21 cellular contexts compared by ENCODE assay signal in genomic region chr15:78110916-78111475, GRCh38. TPM values are rescaled to one million over a fixed set of nuclear protein-coding genes. Genes with fewer than 3 reads are reported as not detected.
DNase-seq lines count a peak whose midpoint lies in the region; ATAC-seq and TF ChIP-seq lines count a peak whose summit lies in the region.
"Had no signal": no experiment of that assay in that cellular context is flagged by ENCODE, and none has a peak within 500 bp of the region (broad histone marks: within the 10 kb centered on the region; RNA-seq: fewer than 3 reads in every experiment).

No MANE protein-coding gene starts in this region.

- no peak overlapping the region for H4K8ac ChIP-seq in mesenchymal stem cell (ENCODE audit: low read length)

- peaks cover 26% of the 10 kb centered on the region for H3K4me1 Mint-ChIP-seq in central memory CD8-positive, alpha-beta T cell

- H3K27ac ChIP-seq in RWPE2 (ENCODE audit: poor library complexity, severe bottlenecking) = no peak overlapping the region
- H3K27ac ChIP-seq in mesenchymal stem cell (ENCODE audit: low read length, poor library complexity, severe bottlenecking) = no peak overlapping the region
- no peak overlapping the region for H3K27ac ChIP-seq in transverse colon
- H3K27ac ChIP-seq in PC-3 (ENCODE audit: low read length) = no peak overlapping the region
- H3K27ac ChIP-seq: GM23248 had no signal

- TF ChIP-seq EP300 in transverse colon (IDR thresholded peaks at IDR 0.05; ENCODE audit: low read depth) = no peak

- H3K79me2 ChIP-seq in PC-3 (ENCODE audit: low read length) = no peaks in the 10 kb centered on the region

- no peaks in the 10 kb centered on the region for H3F3A ChIP-seq in PC-3 (ENCODE audit: low read length, unreplicated experiment)

- 93% methylated on average over 10 of the region's 10 CpGs for WGBS in mesenchymal stem cell
- WGBS in transverse colon (ENCODE audit: low coverage in 1 of 2), 2 donors = 90% methylated on average over 10 of the region's 10 CpGs; no CpG with 5 or more reads in 1 of the 2 donors

- H3K4me1 ChIP-seq in RWPE2 (ENCODE audit: insufficient read depth, poor library complexity, severe bottlenecking) (no peaks in the 10 kb centered on the region), mesenchymal stem cell (ENCODE audit: control insufficient read depth, insufficient read depth, low read depth, low read length) (peaks cover 17% of the 10 kb centered on the region), transverse colon (peaks cover 0 to 6% (median 1%) of the 10 kb centered on the region in 4 donors), PC-3 (ENCODE audit: insufficient read depth, low read length) (no peaks in the 10 kb centered on the region)
- H3K4me1 ChIP-seq: BE2C had no signal

- H4K91ac ChIP-seq in mesenchymal stem cell (ENCODE audit: low read length) = no peak overlapping the region

- no peak overlapping the region for H3K23ac ChIP-seq in mesenchymal stem cell (ENCODE audit: low read length in 2 of 2)

- CTCF ChIA-PET in PC-3 (lab: Charles Lee) = no interaction called here

- H3K4ac ChIP-seq in mesenchymal stem cell (ENCODE audit: low read depth in 1 of 2, low read length in 2 of 2) = no peak overlapping the region

- peak overlapping the region; percentile 57 for H2AK5ac ChIP-seq in mesenchymal stem cell (ENCODE audit: low read length, severe bottlenecking)

- H3K36me3 Mint-ChIP-seq in central memory CD8-positive, alpha-beta T cell (ENCODE audit: insufficient read depth) = peaks cover 4% of the 10 kb centered on the region
- H3K36me3 Mint-ChIP-seq: CD4-positive, CD25-positive, alpha-beta regulatory T cell; CD8-positive, alpha-beta memory T cell had no signal

- H3K27me3 ChIP-seq in RWPE2 (ENCODE audit: insufficient read depth, poor library complexity, severe bottlenecking) (no peaks in the 10 kb centered on the region), mesenchymal stem cell (ENCODE audit: control insufficient read depth in 1 of 2, insufficient read depth in 1 of 2, low read length in 2 of 2) (peaks cover 0 to 14% of the 10 kb centered on the region in 2 experiments), transverse colon (no peaks in the 10 kb centered on the region), PC-3 (ENCODE audit: low read length) (no peaks in the 10 kb centered on the region)
- H3K27me3 ChIP-seq: BE2C had no signal

- ATAC-seq in RWPE2 (ENCODE audit: low read depth) = no peak
- ATAC-seq in central memory CD8-positive, alpha-beta T cell (replicated peaks; ENCODE audit: extremely low read depth, poor library complexity, severe bottlenecking) = no peak
- ATAC-seq in Right ventricle myocardium inferior = no peak
- ATAC-seq in PC-3 = no peak

- no peak overlapping the region for H2BK120ac ChIP-seq in mesenchymal stem cell (ENCODE audit: low read depth, low read length)

- H3K4me3 ChIP-seq in RWPE2 (ENCODE audit: severe bottlenecking) (no peak overlapping the region), mesenchymal stem cell (ENCODE audit: insufficient read depth in 1 of 2, low read depth in 1 of 2, low read length in 2 of 2) (no peak overlapping the region), transverse colon (no peak overlapping the region), PC-3 (ENCODE audit: low read length) (no peak overlapping the region)
- H3K4me3 ChIP-seq: GM23248, HAP-1 had no signal

- H3K27me3 Mint-ChIP-seq in central memory CD8-positive, alpha-beta T cell = no peaks in the 10 kb centered on the region

- H3K79me1 ChIP-seq in mesenchymal stem cell (replicated peaks; ENCODE audit: low read length, poor library complexity, severe bottlenecking) = no peaks in the 10 kb centered on the region

- H2BK5ac ChIP-seq in mesenchymal stem cell (ENCODE audit: low read depth, low read length, poor library complexity, severe bottlenecking) = no peak overlapping the region

- no peak for TF ChIP-seq POLR2A in transverse colon (IDR thresholded peaks at IDR 0.05)

- H2AFZ ChIP-seq in mesenchymal stem cell (ENCODE audit: low read depth, low read length) (no peak overlapping the region), PC-3 (ENCODE audit: low read length) (no peak overlapping the region)
- H2AFZ ChIP-seq: GM23248 had no signal

- no peak overlapping the region for H3K18ac ChIP-seq in mesenchymal stem cell (ENCODE audit: low read depth in 1 of 2, low read length in 2 of 2)

- peak; percentile 29 for DNase-seq in RWPE2 (ENCODE audit: low spot score)
- no peak for DNase-seq in central memory CD8-positive, alpha-beta T cell (ENCODE audit: low spot score in 2 of 2)
- DNase-seq in mesenchymal stem cell = no peak
- DNase-seq in transverse colon = peak; percentile 5
- DNase-seq in Right ventricle myocardium inferior (ENCODE audit: missing footprints) = no peak
- no peak for DNase-seq in PC-3
- DNase-seq in UCSD-AML1 (lab: John Stamatoyannopoulos, UW; ENCODE audit: unreplicated experiment) = no peak
- DNase-seq: BE2C; C1 segment of cervical spinal cord; CD4-positive, CD25-positive, alpha-beta regulatory T cell; COR-L47; DMS 273 treated with DMSO at 0.1 percent for 48 hours; DMS53; DND-41; EL; GM23248 had no signal

- H2BK12ac ChIP-seq in mesenchymal stem cell (ENCODE audit: low read length in 2 of 2) = no peak overlapping the region

- H3K9me3 Mint-ChIP-seq in central memory CD8-positive, alpha-beta T cell = no peaks in the 10 kb centered on the region
- H3K9me3 Mint-ChIP-seq: CD4-positive, CD25-positive, alpha-beta regulatory T cell; CD8-positive, alpha-beta memory T cell had no signal

- H3K4me2 ChIP-seq in mesenchymal stem cell (ENCODE audit: low read length, poor library complexity, severe bottlenecking) = no peak overlapping the region
- no peak overlapping the region for H3K4me2 ChIP-seq in PC-3 (ENCODE audit: low read length)

- TF ChIP-seq CTCF in RWPE2 (IDR thresholded peaks at IDR 0.05; ENCODE audit: poor library complexity, severe bottlenecking) (no peak), transverse colon (IDR thresholded peaks at IDR 0.05) (no peak), PC-3 (conservative IDR thresholded peaks at IDR 0.05; ENCODE audit: low read depth, low read length) (no peak)

- H3K27ac Mint-ChIP-seq in central memory CD8-positive, alpha-beta T cell (ENCODE audit: low read depth) = peak overlapping the region; percentile 52
- H3K27ac Mint-ChIP-seq: CD4-positive, CD25-positive, alpha-beta regulatory T cell had no signal

- H2BK15ac ChIP-seq in mesenchymal stem cell (ENCODE audit: low read depth, poor library complexity, severe bottlenecking) = no peak overlapping the region

- no peak overlapping the region for H3K4me3 Mint-ChIP-seq in central memory CD8-positive, alpha-beta T cell
- H3K4me3 Mint-ChIP-seq: CD4-positive, CD25-positive, alpha-beta regulatory T cell; CD8-positive, alpha-beta memory T cell had no signal

- no peak overlapping the region for H3K9ac ChIP-seq in mesenchymal stem cell (ENCODE audit: low read length)
- H3K9ac ChIP-seq in PC-3 (ENCODE audit: low read length) = no peak overlapping the region
- H3K9ac ChIP-seq: GM23248 had no signal

- intact Hi-C loops in transverse colon (cut with DNase I; ENCODE audit: low total_unique reads) (loop anchor here (5.0 kb wide), 1 partner anchor 131 kb away; no protein-coding TSS in a partner anchor), Right ventricle myocardium inferior (cut with DNase I) (no loop called here), PC-3 (cut with micrococcal nuclease) (loop anchor here (5.0 kb wide), 1 partner anchor 306 kb away; no protein-coding TSS in a partner anchor)

- no peaks in the 10 kb centered on the region for H4K20me1 ChIP-seq in PC-3 (ENCODE audit: low read length)

- no peak overlapping the region for H3K14ac ChIP-seq in mesenchymal stem cell (ENCODE audit: low read length in 2 of 2)

- no peaks in the 10 kb centered on the region for H3K36me3 ChIP-seq in RWPE2 (ENCODE audit: low read depth)
- H3K36me3 ChIP-seq in mesenchymal stem cell (ENCODE audit: control insufficient read depth in 1 of 2, insufficient read depth in 2 of 2, low read depth in 1 of 2, low read length in 2 of 2) = peaks cover 0 to 6% of the 10 kb centered on the region in 2 experiments
- H3K36me3 ChIP-seq in transverse colon = no peaks in the 10 kb centered on the region
- H3K36me3 ChIP-seq in PC-3 (ENCODE audit: low read depth, low read length) = no peaks in the 10 kb centered on the region
- H3K36me3 ChIP-seq: BE2C, HAP-1 had no signal

- in situ Hi-C loops in transverse colon (cut with MboI; ENCODE audit: low pct_ligation_motif_present in 1 of 4, low pct_unique_long_range_greater_than_20kb in 1 of 4, low sequenced_read_pairs in 3 of 4) = loop anchor here (5.0 to 25.0 kb wide), 4 partner anchors 84 to 126 kb away; partner anchors contain the start of gene ACSBG1 (in 1 of the 4)

- POLR2A ChIA-PET in PC-3 (lab: Charles Lee; ENCODE audit: unreplicated experiment) = no interaction called here

- no TSS peak for BruUV-seq in PC-3 (replicated peaks; lab: Mats Ljungman, UMichigan)

- H3K9me2 ChIP-seq in PC-3 (replicated peaks; ENCODE audit: low read length) = no peaks in the 10 kb centered on the region

- H3K9me3 ChIP-seq in RWPE2 (ENCODE audit: severe bottlenecking) (no peaks in the 10 kb centered on the region), mesenchymal stem cell (ENCODE audit: control insufficient read depth, low read length) (no peaks in the 10 kb centered on the region), transverse colon (no peaks in the 10 kb centered on the region), PC-3 (ENCODE audit: low read length) (no peaks in the 10 kb centered on the region)
- H3K9me3 ChIP-seq: BE2C, HAP-1 had no signal

RNA-seq across cellular contexts. Expression of gene SH2D7, which starts 18.6 kb away (rescaled TPM):
- polyA plus RNA-seq in mesenchymal stem cell (2013, experiment 1 of 2) = 0.01 TPM
- polyA plus RNA-seq in mesenchymal stem cell (2013, experiment 2 of 2) = 0.01 TPM
- total RNA-seq in transverse colon = 1 to 10 TPM in 3 of 4 donors, not detected in 1; 6.0 to 9.7 (median 9.3) TPM
- not detected for total RNA-seq in Right ventricle myocardium inferior
- total RNA-seq in PC-3 (2014; rRNA removed) = not detected in 2 replicates
- total RNA-seq: A172; CD4-positive, CD25-positive, alpha-beta regulatory T cell; CD8-positive, alpha-beta memory T cell; G401; GM23248; H4 had no signal
- polyA plus RNA-seq: CD8-positive, alpha-beta memory T cell; GM23248 had no signal

RNA-seq across cellular contexts. Expression of gene CIB2, which starts 20.2 kb away (rescaled TPM):
- 23.7 TPM for polyA plus RNA-seq in mesenchymal stem cell (2013, experiment 1 of 2)
- polyA plus RNA-seq in mesenchymal stem cell (2013, experiment 2 of 2) = 21.9 TPM
- total RNA-seq in transverse colon = 10 to 100 TPM in 2 of 4 donors, 1 to 10 TPM in 2; 8.4 to 19.5 (median 9.5) TPM
- total RNA-seq in Right ventricle myocardium inferior = 21.2 TPM
- total RNA-seq in PC-3 (2014; rRNA removed) = 7.3 and 10.4 TPM in 2 replicates

RNA-seq across cellular contexts. Expression of gene TBC1D2B, which starts 33.5 kb away (rescaled TPM):
- 43.1 TPM for polyA plus RNA-seq in mesenchymal stem cell (2013, experiment 1 of 2)
- polyA plus RNA-seq in mesenchymal stem cell (2013, experiment 2 of 2) = 41.2 TPM
- total RNA-seq in transverse colon (10 to 100 TPM; 40.4 to 62.6 (median 53.8) TPM), Right ventricle myocardium inferior (12.2 TPM), PC-3 (2014; rRNA removed) (12.6 and 19.0 TPM in 2 replicates)

RNA-seq across cellular contexts. Expression of gene IDH3A, which starts 38.2 kb away (rescaled TPM):
- 17.7 TPM for polyA plus RNA-seq in mesenchymal stem cell (2013, experiment 1 of 2)
- 19.5 TPM for polyA plus RNA-seq in mesenchymal stem cell (2013, experiment 2 of 2)
- total RNA-seq in transverse colon = 100 to 1,000 TPM; 149 to 369 (median 166) TPM
- 425 TPM for total RNA-seq in Right ventricle myocardium inferior
- total RNA-seq in PC-3 (2014; rRNA removed) = 55.0 and 78.8 TPM in 2 replicates

Comparison
In these comparisons a context has a peak if more than half of its experiments do, and no peak if none do; other contexts are left out.
1. DNase-seq: peak in RWPE2 (single experiment) and transverse colon (single experiment); none in central memory CD8-positive, alpha-beta T cell (0 of 2), mesenchymal stem cell (single experiment), Right ventricle myocardium inferior (single experiment), PC-3 (single experiment) and UCSD-AML1 (single experiment).